Comparison of ENCODE assay signal across 22 cellular contexts in the genomic region with DNA sequence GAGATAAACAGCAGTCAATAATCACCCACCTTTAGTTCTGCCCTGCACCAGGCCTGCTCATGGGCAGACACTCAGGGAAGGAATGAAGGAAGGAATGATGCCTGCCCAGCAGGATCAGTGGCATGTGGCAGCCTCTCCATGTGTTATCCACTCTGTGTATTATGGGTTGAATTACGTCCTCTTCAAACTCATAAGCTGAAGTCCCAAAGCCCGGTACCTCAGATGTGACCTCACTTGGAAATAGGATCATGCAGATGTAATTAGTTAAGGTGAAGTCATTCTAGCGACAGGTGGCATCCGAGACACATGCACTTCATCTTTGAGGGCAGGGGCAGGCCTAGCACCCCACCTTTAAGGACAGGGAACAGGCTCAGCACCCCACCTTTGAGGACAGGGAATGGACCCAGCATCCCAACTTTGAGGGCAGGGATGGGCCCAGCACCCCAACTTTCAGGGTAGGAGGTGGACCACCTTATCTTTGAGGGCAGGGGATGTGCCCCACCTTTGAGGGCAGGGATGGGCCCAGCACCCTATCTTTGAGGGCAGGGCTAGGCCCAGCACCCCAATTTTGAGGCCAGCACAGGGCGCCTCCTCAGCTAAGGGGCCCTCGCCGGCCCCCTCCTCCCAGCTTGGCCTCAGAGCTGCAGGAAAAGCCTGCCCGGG.
A peak's percentile ranks its signal among the peaks of the same experiment; 100 is the strongest.
DNase-seq lines count a peak whose midpoint lies in the region; ATAC-seq, FAIRE-seq and TF ChIP-seq lines count a peak whose summit lies in the region.
"Had no signal": no experiment of that assay in that cellular context is flagged by ENCODE, and none has a peak within 500 bp of the region (broad histone marks: within the 10 kb centered on the region; RNA-seq: fewer than 3 reads in every experiment).

No MANE protein-coding gene starts in this region.

- 46 to 56% (median 51%) methylated on average over 8 of the region's 8 CpGs for WGBS in stomach, 5 donors

- H3K9me3 ChIP-seq in kidney (ENCODE audit: control insufficient read depth in 1 of 2, low read length in 2 of 2) (no peaks in the 10 kb centered on the region), stomach (peaks cover 0 to 3% (median 0%) of the 10 kb centered on the region in 4 donors)
- H3K9me3 ChIP-seq: esophagus muscularis mucosa, gastroesophageal sphincter, neutrophil had no signal

- H3K36me3 Mint-ChIP-seq in activated CD8-positive, alpha-beta memory T cell treated with anti-CD3 and anti-CD28 coated beads, Interleukin-2, amount 10 ng/mL, durations not matched to agents 7 days and 5 days = no peaks in the 10 kb centered on the region

- H3K4me1 ChIP-seq in kidney (ENCODE audit: control insufficient read depth in 1 of 2, insufficient read depth in 1 of 2, low read depth in 1 of 2, low read length in 2 of 2) = no peaks in the 10 kb centered on the region
- no peaks in the 10 kb centered on the region for H3K4me1 ChIP-seq in stomach
- H3K4me1 ChIP-seq: esophagus muscularis mucosa had no signal

- ATAC-seq in activated CD8-positive, alpha-beta memory T cell treated with anti-CD3 and anti-CD28 coated beads, Interleukin-2, amount 10 ng/mL, durations not matched to agents 7 days and 5 days = no peak
- ATAC-seq: gastroesophageal sphincter had no signal

- no peak for TF ChIP-seq CTCF in kidney (IDR thresholded peaks at IDR 0.05; ENCODE audit: borderline replicate concordance, extremely low read depth, insufficient read depth)
- TF ChIP-seq CTCF in stomach (IDR thresholded peaks at IDR 0.05) = no peak

- no peaks in the 10 kb centered on the region for H3K27me3 Mint-ChIP-seq in activated CD8-positive, alpha-beta memory T cell treated with anti-CD3 and anti-CD28 coated beads, Interleukin-2, amount 10 ng/mL, durations not matched to agents 7 days and 5 days

- H3K9ac ChIP-seq in kidney (ENCODE audit: low read length in 2 of 2) = no peak overlapping the region

- peak; percentile 33 for DNase-seq in activated CD8-positive, alpha-beta memory T cell treated with anti-CD3 and anti-CD28 coated beads for 24 hours
- DNase-seq in activated CD8-positive, alpha-beta memory T cell treated with anti-CD3 and anti-CD28 coated beads, Interleukin-2, amount 10 ng/mL, durations not matched to agents 7 days and 5 days = no peak
- DNase-seq in NCI-H2171 treated with DMSO at 0.1 percent for 48 hours (lab: John Stamatoyannopoulos, UW) = peak; percentile 74
- peak; percentile 12 for DNase-seq in kidney
- peak; percentile 14 for DNase-seq in stomach
- no peak for DNase-seq in GM19238 (ENCODE audit: insufficient read length, low spot score)
- no peak for DNase-seq in H54 (ENCODE audit: insufficient read length, low spot score)
- DNase-seq in RKO (ENCODE audit: low spot score) = no peak
- DNase-seq: activated CD4-positive, alpha-beta T cell treated with anti-CD3 and anti-CD28 coated beads, Interleukin-2, amount 50 U/mL, for 4 hours; activated naive CD4-positive, alpha-beta T cell treated with Interleukin-2 at 50 U/mL for 16 hours; caudate nucleus; effector CD8-positive, alpha-beta T cell; NCI-H1105 treated with DMSO at 0.1 percent for 48 hours; NCI-H2107; NCI-H524; stimulated activated CD4-positive, alpha-beta T cell treated with anti-CD3 and anti-CD28 coated beads, Interleukin-4, amount 100 ng/mL, for 4 hours had no signal

- no peaks in the 10 kb centered on the region for H3K36me3 ChIP-seq in kidney (ENCODE audit: control insufficient read depth in 1 of 2, insufficient read depth in 2 of 2, low read length in 2 of 2)
- H3K36me3 ChIP-seq in stomach = no peaks in the 10 kb centered on the region
- H3K36me3 ChIP-seq: esophagus muscularis mucosa, gastroesophageal sphincter, neutrophil had no signal

- H3K27me3 ChIP-seq in stomach = peaks cover 0 to 25% (median 0%) of the 10 kb centered on the region in 3 donors
- H3K27me3 ChIP-seq: neutrophil had no signal

- no peak overlapping the region for H3K27ac Mint-ChIP-seq in activated CD8-positive, alpha-beta memory T cell treated with anti-CD3 and anti-CD28 coated beads, Interleukin-2, amount 10 ng/mL, durations not matched to agents 7 days and 5 days
- H3K27ac Mint-ChIP-seq: T-helper 1 cell treated with Interleukin-12 subunit alpha and Interleukin-12 subunit beta and Interleukin-4 antibody, amounts not matched to agents 30 μg/mL and 1 μg/mL, for 36 hours had no signal

- H3K4me1 Mint-ChIP-seq in activated CD8-positive, alpha-beta memory T cell treated with anti-CD3 and anti-CD28 coated beads, Interleukin-2, amount 10 ng/mL, durations not matched to agents 7 days and 5 days = peaks cover 4% of the 10 kb centered on the region

- H3K27ac ChIP-seq in kidney (ENCODE audit: low read depth in 2 of 2, low read length in 2 of 2) (no peak overlapping the region), stomach (no peak overlapping the region)
- H3K27ac ChIP-seq: esophagus muscularis mucosa, gastroesophageal sphincter, neutrophil had no signal

- TF ChIP-seq POLR2A in stomach (IDR thresholded peaks at IDR 0.05) (no peak), H54 (IDR thresholded peaks at IDR 0.05; ENCODE audit: low read depth, low read length) (no peak)

- intact Hi-C loops in kidney (cut with DNase I) = no loop called here
- intact Hi-C loops in stomach (cut with DNase I; ENCODE audit: low total_unique reads) = no loop called here

- TF ChIP-seq EP300 in stomach (IDR thresholded peaks at IDR 0.05) = no peak

- H3K4me3 ChIP-seq in kidney (ENCODE audit: low read length in 2 of 2) (no peak overlapping the region), stomach (no peak overlapping the region)
- H3K4me3 ChIP-seq: esophagus muscularis mucosa, gastroesophageal sphincter had no signal

- H3K4me3 Mint-ChIP-seq in activated CD8-positive, alpha-beta memory T cell treated with anti-CD3 and anti-CD28 coated beads, Interleukin-2, amount 10 ng/mL, durations not matched to agents 7 days and 5 days = no peak overlapping the region
- H3K4me3 Mint-ChIP-seq: T-helper 1 cell treated with Interleukin-12 subunit alpha and Interleukin-12 subunit beta and Interleukin-4 antibody, amounts not matched to agents 30 μg/mL and 1 μg/mL, for 36 hours had no signal

- FAIRE-seq in kidney (lab: Jason Lieb, UNC) (no peak), H54 (lab: Jason Lieb, UNC) (no peak)
- FAIRE-seq: A204.1, D721Med had no signal

- no peaks in the 10 kb centered on the region for H3K9me3 Mint-ChIP-seq in activated CD8-positive, alpha-beta memory T cell treated with anti-CD3 and anti-CD28 coated beads, Interleukin-2, amount 10 ng/mL, durations not matched to agents 7 days and 5 days (ENCODE audit: low read depth)
- H3K9me3 Mint-ChIP-seq: T-helper 1 cell treated with Interleukin-12 subunit alpha and Interleukin-12 subunit beta and Interleukin-4 antibody, amounts not matched to agents 30 μg/mL and 1 μg/mL, for 36 hours had no signal

- CTCF ChIA-PET in activated CD8-positive, alpha-beta memory T cell treated with anti-CD3 and anti-CD28 coated beads, Interleukin-2, amount 10 ng/mL, durations not matched to agents 7 days and 5 days (lab: Charles Lee) = no interaction called here

Comparison
In these comparisons a context has a peak if more than half of its experiments do, and no peak if none do; other contexts are left out.
1. DNase-seq: peak in activated CD8-positive, alpha-beta memory T cell treated with anti-CD3 and anti-CD28 coated beads for 24 hours (single experiment), NCI-H2171 treated with DMSO at 0.1 percent for 48 hours (single experiment), kidney (single experiment) and stomach (single experiment); none in activated CD8-positive, alpha-beta memory T cell treated with anti-CD3 and anti-CD28 coated beads, Interleukin-2, amount 10 ng/mL, durations not matched to agents 7 days and 5 days (single experiment), GM19238 (single experiment), H54 (single experiment) and RKO (single experiment).